In the genomic region with DNA sequence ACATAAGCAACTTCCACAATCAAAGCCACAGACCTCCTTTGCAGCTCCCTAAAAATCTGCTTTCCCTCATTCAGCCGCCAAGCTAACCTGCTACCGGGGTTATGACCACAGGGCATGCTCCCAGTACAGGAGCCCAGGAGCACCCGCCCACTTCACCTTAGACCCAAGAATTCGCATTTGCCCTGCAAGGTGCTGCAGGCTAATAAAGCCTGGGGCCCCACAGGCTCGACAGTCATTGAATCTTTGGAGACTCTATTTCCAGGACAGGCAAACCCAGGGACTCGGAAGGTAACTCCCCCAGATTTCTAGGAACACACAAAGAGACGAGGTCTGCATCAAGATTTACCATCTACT, we compare ENCODE assay signal across 8 cellular contexts. TPM values are rescaled to one million over a fixed set of nuclear protein-coding genes. Genes with fewer than 3 reads are reported as not detected.
DNase-seq lines count a peak whose midpoint lies in the region; TF ChIP-seq lines count a peak whose summit lies in the region.

No MANE protein-coding gene starts in this region.

- TF ChIP-seq EP300 in esophagus muscularis mucosa (IDR thresholded peaks at IDR 0.05): no peak

- H3K9me3 Mint-ChIP-seq in progenitor cell of endocrine pancreas (ENCODE audit: low read depth): no peaks in the 10 kb centered on the region

- peak overlapping the region; percentile 60 to 94 (median 72) for H3K4me3 ChIP-seq in esophagus muscularis mucosa

- no peaks in the 10 kb centered on the region for H3K27me3 ChIP-seq in esophagus muscularis mucosa

- CTCF ChIA-PET in RWPE1 (lab: Yijun Ruan, JAX): interaction anchor here (0.6 to 2.9 kb wide), 9 partner anchors 25 to 527 kb away, joined by 3 to 40 read pairs (median 4); no protein-coding TSS in a partner anchor

- DNase-seq in NCI-H748 (lab: John Stamatoyannopoulos, UW; ENCODE audit: unreplicated experiment): peak; percentile 42
- no peak for DNase-seq in NCI-H748 treated with DMSO at 0.1 percent for 48 hours (lab: John Stamatoyannopoulos, UW)
- peak; percentile 70 for DNase-seq in RWPE1 (ENCODE audit: low spot score)
- DNase-seq in esophagus muscularis mucosa (ENCODE audit: extremely low spot score): no peak
- peak; percentile 23 for DNase-seq in progenitor cell of endocrine pancreas (ENCODE audit: low spot score, unreplicated experiment)
- no peak for DNase-seq in activated effector memory CD4-positive, alpha-beta T cell treated with Interleukin-2 at 50 U/mL for 16 hours
- DNase-seq in activated CD8-positive, alpha-beta memory T cell treated with anti-CD3 and anti-CD28 coated beads, Interleukin-2, amount 50 U/mL, for 48 hours: no peak
- no peak for DNase-seq in GOT3 (lab: John Stamatoyannopoulos, UW)

- H3K27ac Mint-ChIP-seq in progenitor cell of endocrine pancreas: peak overlapping the region; percentile 92

- 19% methylated on average over 6 of the region's 7 CpGs for WGBS in esophagus muscularis mucosa

- H3K27ac ChIP-seq in RWPE1 (peak overlapping the region; percentile 79), esophagus muscularis mucosa (replicated peaks in 1 of 4) (peak overlapping the region; percentile 86 to 97 (median 88))

- no peaks in the 10 kb centered on the region for H3K36me3 ChIP-seq in esophagus muscularis mucosa

- peaks cover 41% of the 10 kb centered on the region for H3K4me1 Mint-ChIP-seq in progenitor cell of endocrine pancreas (ENCODE audit: low read depth)

- TF ChIP-seq POLR2A in esophagus muscularis mucosa (IDR thresholded peaks at IDR 0.05; ENCODE audit: low read depth): no peak

- intact Hi-C loops in esophagus muscularis mucosa (cut with DNase I): loop anchor here (5.0 kb wide), 1 partner anchor 62 kb away; no protein-coding TSS in a partner anchor

- POLR2A ChIA-PET in RWPE1 (lab: Yijun Ruan, JAX; ENCODE audit: low non-redundant PET): interaction anchor here (0.6 kb wide), 1 partner anchor 24 kb away, joined by 4 read pairs; no protein-coding TSS in a partner anchor

- no peaks in the 10 kb centered on the region for H3K27me3 Mint-ChIP-seq in progenitor cell of endocrine pancreas

- no peaks in the 10 kb centered on the region for H3K9me3 ChIP-seq in esophagus muscularis mucosa

- no peaks in the 10 kb centered on the region for H3K36me3 Mint-ChIP-seq in progenitor cell of endocrine pancreas (ENCODE audit: insufficient read depth)

- H3K4me1 ChIP-seq in esophagus muscularis mucosa: peaks cover 51 to 59% (median 56%) of the 10 kb centered on the region in 4 donors

- TF ChIP-seq CTCF in RWPE1 (conservative IDR thresholded peaks at IDR 0.05; ENCODE audit: low read depth) (no peak), esophagus muscularis mucosa (IDR thresholded peaks at IDR 0.05) (no peak), progenitor cell of endocrine pancreas (IDR thresholded peaks at IDR 0.05; ENCODE audit: unreplicated experiment) (peak; percentile 6)

- peak overlapping the region; percentile 94 for H3K4me3 Mint-ChIP-seq in progenitor cell of endocrine pancreas (ENCODE audit: low read depth)

RNA-seq across cellular contexts. Expression of a gene that starts 1.1 kb away (rescaled TPM):
- total RNA-seq in esophagus muscularis mucosa (100 to 1,000 TPM in 2 of 4 donors, 10 to 100 TPM in 2; 66.6 to 138 (median 101) TPM), progenitor cell of endocrine pancreas (57.3 and 62.8 TPM in 2 replicates)

Comparison
In these comparisons a context has a peak if more than half of its experiments do, and no peak if none do; other contexts are left out.
1. DNase-seq: peak in NCI-H748 (single experiment), RWPE1 (single experiment) and progenitor cell of endocrine pancreas (single experiment); none in NCI-H748 treated with DMSO at 0.1 percent for 48 hours (single experiment), esophagus muscularis mucosa (single experiment), activated effector memory CD4-positive, alpha-beta T cell treated with Interleukin-2 at 50 U/mL for 16 hours (single experiment), activated CD8-positive, alpha-beta memory T cell treated with anti-CD3 and anti-CD28 coated beads, Interleukin-2, amount 50 U/mL, for 48 hours (single experiment) and GOT3 (single experiment).